In the genomic region with DNA sequence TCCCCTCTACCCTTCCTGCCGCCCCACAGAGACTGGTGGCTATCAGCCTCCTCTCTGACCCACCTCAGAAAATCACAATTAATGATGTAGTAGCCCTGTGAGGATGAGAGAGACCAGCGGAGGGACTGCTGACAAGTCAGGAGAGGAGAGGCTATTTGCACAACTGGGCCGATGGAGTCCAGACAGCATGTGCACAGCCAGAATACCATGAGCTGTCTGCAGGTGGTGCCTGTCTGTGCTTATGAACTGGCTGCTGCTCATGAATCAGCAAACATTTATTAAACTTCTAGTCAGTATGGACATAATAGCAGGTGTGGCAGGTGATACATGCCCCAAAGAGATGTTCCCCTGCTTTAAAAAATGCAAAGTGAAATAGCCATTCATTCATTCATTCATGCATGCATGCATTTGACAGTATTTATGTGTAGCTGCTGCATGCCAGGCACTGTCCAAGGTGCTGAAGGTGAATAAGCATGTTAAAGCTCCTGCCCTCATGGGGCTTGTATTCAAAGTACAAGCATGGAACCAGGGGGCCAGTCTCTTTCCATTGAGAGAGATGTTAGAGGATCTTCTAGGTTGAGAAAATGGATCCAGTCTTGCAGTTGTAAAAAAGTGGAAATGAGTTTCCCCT, we compare ENCODE assay signal across 20 cellular contexts.
DNase-seq lines count a peak whose midpoint lies in the region; ATAC-seq and TF ChIP-seq lines count a peak whose summit lies in the region.
"Had no signal": no experiment of that assay in that cellular context is flagged by ENCODE, and none has a peak within 500 bp of the region (broad histone marks: within the 10 kb centered on the region; RNA-seq: fewer than 3 reads in every experiment).

No MANE protein-coding gene starts in this region.

- no peak overlapping the region for H3K4me3 ChIP-seq in HFF-Myc (replicated peaks; ENCODE audit: low read depth, low read length)
- H3K4me3 ChIP-seq in naive thymus-derived CD4-positive, alpha-beta T cell (ENCODE audit: low read length) = no peak overlapping the region
- H3K4me3 ChIP-seq: hepatocyte, SJSA1 had no signal

- peaks cover 1% of the 10 kb centered on the region for H3K27me3 Mint-ChIP-seq in activated T-helper 2 cell treated with anti-CD3 and anti-CD28 coated beads, Interferon-gamma antibody, Interleukin-2, Interleukin-4, amounts not matched to agents 10 μg/mL and 5 μg/mL and 100 μg/mL, durations not matched to agents 14 hours and 24 hours and 36 hours (ENCODE audit: low read depth)
- H3K27me3 Mint-ChIP-seq in naive thymus-derived CD4-positive, alpha-beta T cell = peaks cover 0 to 35% (median 13%) of the 10 kb centered on the region in 5 donors
- H3K27me3 Mint-ChIP-seq: activated CD4-positive, alpha-beta memory T cell treated with anti-CD3 and anti-CD28 coated beads, Interleukin-2, amount 10 ng/mL, durations not matched to agents 7 days and 5 days had no signal

- CTCF ChIA-PET in naive thymus-derived CD4-positive, alpha-beta T cell (lab: Charles Lee) = no interaction called here

- no peak for ATAC-seq in naive thymus-derived CD4-positive, alpha-beta T cell
- ATAC-seq: activated T-helper 17 cell treated with anti-CD3 and anti-CD28 coated beads, Interleukin-2, amount 50 U/mL, for 72 hours had no signal

- no peaks in the 10 kb centered on the region for H3K4me1 Mint-ChIP-seq in activated T-helper 2 cell treated with anti-CD3 and anti-CD28 coated beads, Interferon-gamma antibody, Interleukin-2, Interleukin-4, amounts not matched to agents 10 μg/mL and 5 μg/mL and 100 μg/mL, durations not matched to agents 14 hours and 24 hours and 36 hours (ENCODE audit: low read depth)
- H3K4me1 Mint-ChIP-seq in naive thymus-derived CD4-positive, alpha-beta T cell = peaks cover 0 to 6% (median 0%) of the 10 kb centered on the region in 7 donors
- H3K4me1 Mint-ChIP-seq: activated T-helper 17 cell treated with anti-CD3 and anti-CD28 coated beads, Interleukin-2, amount 50 U/mL, for 72 hours; CD4-positive, alpha-beta memory T cell had no signal

- H3K27me3 ChIP-seq in naive thymus-derived CD4-positive, alpha-beta T cell (ENCODE audit: control insufficient read depth in 2 of 2, insufficient read depth in 2 of 2, low read length in 2 of 2) = no peaks in the 10 kb centered on the region
- H3K27me3 ChIP-seq: hepatocyte, SJSA1 had no signal

- no peak overlapping the region for H3K27ac ChIP-seq in VCaP
- H3K27ac ChIP-seq in naive thymus-derived CD4-positive, alpha-beta T cell (ENCODE audit: low read depth, low read length) = no peak overlapping the region
- H3K27ac ChIP-seq: hepatocyte, SJSA1 had no signal

- no peaks in the 10 kb centered on the region for H3K9me3 Mint-ChIP-seq in activated T-helper 2 cell treated with anti-CD3 and anti-CD28 coated beads, Interferon-gamma antibody, Interleukin-2, Interleukin-4, amounts not matched to agents 10 μg/mL and 5 μg/mL and 100 μg/mL, durations not matched to agents 14 hours and 24 hours and 36 hours
- peaks cover 0 to 3% (median 0%) of the 10 kb centered on the region in 11 donors for H3K9me3 Mint-ChIP-seq in naive thymus-derived CD4-positive, alpha-beta T cell
- H3K9me3 Mint-ChIP-seq: activated CD4-positive, alpha-beta memory T cell treated with anti-CD3 and anti-CD28 coated beads, Interleukin-2, amount 10 ng/mL, durations not matched to agents 7 days and 5 days; activated T-helper 17 cell treated with anti-CD3 and anti-CD28 coated beads, Interleukin-2, amount 50 U/mL, for 72 hours; CD4-positive, alpha-beta memory T cell had no signal

- H3K4me1 ChIP-seq in naive thymus-derived CD4-positive, alpha-beta T cell (ENCODE audit: control insufficient read depth in 2 of 2, insufficient read depth in 2 of 2, low read length in 2 of 2) = no peaks in the 10 kb centered on the region
- H3K4me1 ChIP-seq: SJSA1 had no signal

- no peaks in the 10 kb centered on the region for H3K36me3 ChIP-seq in naive thymus-derived CD4-positive, alpha-beta T cell (ENCODE audit: control insufficient read depth in 2 of 3, insufficient read depth in 3 of 3, low read length in 3 of 3)
- H3K36me3 ChIP-seq: SJSA1 had no signal

- intact Hi-C loops in activated T-helper 2 cell treated with anti-CD3 and anti-CD28 coated beads, Interferon-gamma antibody, Interleukin-2, Interleukin-4, amounts not matched to agents 10 μg/mL and 5 μg/mL and 100 μg/mL, durations not matched to agents 14 hours and 24 hours and 36 hours (cut with micrococcal nuclease) = no loop called here
- intact Hi-C loops in naive thymus-derived CD4-positive, alpha-beta T cell (cut with micrococcal nuclease) = no loop called here

- POLR2A ChIA-PET in naive thymus-derived CD4-positive, alpha-beta T cell (lab: Charles Lee) = no interaction called here

- DNase-seq in NCI-H748 (lab: John Stamatoyannopoulos, UW; ENCODE audit: unreplicated experiment) (peak; percentile 59), NCI-H748 treated with DMSO at 0.1 percent for 48 hours (lab: John Stamatoyannopoulos, UW) (no peak), HFF-Myc (ENCODE audit: extremely low read depth, low read depth) (peak; percentile 2), iris pigment epithelial cell (ENCODE audit: low read depth) (peak; percentile 7)
- DNase-seq in activated T-helper 2 cell treated with anti-CD3 and anti-CD28 coated beads, Interferon-gamma antibody, Interleukin-2, Interleukin-4, amounts not matched to agents 10 μg/mL and 5 μg/mL and 100 μg/mL, durations not matched to agents 14 hours and 24 hours and 36 hours (ENCODE audit: low spot score) = no peak
- DNase-seq in naive thymus-derived CD4-positive, alpha-beta T cell = no peak
- DNase-seq in stimulated activated naive CD4-positive, alpha-beta T cell (lab: John Stamatoyannopoulos, UW) = no peak
- DNase-seq: 8988T; activated CD4-positive, alpha-beta memory T cell treated with anti-CD3 and anti-CD28 coated beads, Interleukin-2, amount 10 ng/mL, durations not matched to agents 7 days and 5 days; anterior cingulate cortex; cortex of kidney; GOT3; NCI-H1105; stimulated activated CD4-positive, alpha-beta T cell treated with anti-CD3 and anti-CD28 coated beads, Interleukin-12 subunit alpha, Interleukin-12 subunit beta, amount 100 ng/mL, for 4 hours had no signal

- H3K4me3 Mint-ChIP-seq in activated T-helper 2 cell treated with anti-CD3 and anti-CD28 coated beads, Interferon-gamma antibody, Interleukin-2, Interleukin-4, amounts not matched to agents 10 μg/mL and 5 μg/mL and 100 μg/mL, durations not matched to agents 14 hours and 24 hours and 36 hours (ENCODE audit: low read depth) = no peak overlapping the region
- H3K4me3 Mint-ChIP-seq in naive thymus-derived CD4-positive, alpha-beta T cell = no peak overlapping the region
- H3K4me3 Mint-ChIP-seq: activated CD4-positive, alpha-beta memory T cell treated with anti-CD3 and anti-CD28 coated beads, Interleukin-2, amount 10 ng/mL, durations not matched to agents 7 days and 5 days; activated T-helper 17 cell treated with anti-CD3 and anti-CD28 coated beads, Interleukin-2, amount 50 U/mL, for 72 hours had no signal

- TF ChIP-seq CTCF in HFF-Myc (IDR thresholded peaks at IDR 0.05; ENCODE audit: low read depth, low read length, missing control alignments) (no peak), VCaP (conservative IDR thresholded peaks at IDR 0.05) (peak; percentile 32; the same call in 1 of the 2 replicates)

- no peak overlapping the region for H3K27ac Mint-ChIP-seq in activated T-helper 2 cell treated with anti-CD3 and anti-CD28 coated beads, Interferon-gamma antibody, Interleukin-2, Interleukin-4, amounts not matched to agents 10 μg/mL and 5 μg/mL and 100 μg/mL, durations not matched to agents 14 hours and 24 hours and 36 hours
- H3K27ac Mint-ChIP-seq in naive thymus-derived CD4-positive, alpha-beta T cell = no peak overlapping the region
- H3K27ac Mint-ChIP-seq: activated CD4-positive, alpha-beta memory T cell treated with anti-CD3 and anti-CD28 coated beads, Interleukin-2, amount 10 ng/mL, durations not matched to agents 7 days and 5 days; activated T-helper 17 cell treated with anti-CD3 and anti-CD28 coated beads, Interleukin-2, amount 50 U/mL, for 72 hours; CD4-positive, alpha-beta memory T cell; progenitor cell of endocrine pancreas had no signal

- H3K36me3 Mint-ChIP-seq in activated T-helper 2 cell treated with anti-CD3 and anti-CD28 coated beads, Interferon-gamma antibody, Interleukin-2, Interleukin-4, amounts not matched to agents 10 μg/mL and 5 μg/mL and 100 μg/mL, durations not matched to agents 14 hours and 24 hours and 36 hours (ENCODE audit: low read depth) = no peaks in the 10 kb centered on the region
- H3K36me3 Mint-ChIP-seq in naive thymus-derived CD4-positive, alpha-beta T cell = no peaks in the 10 kb centered on the region
- H3K36me3 Mint-ChIP-seq: CD4-positive, alpha-beta memory T cell had no signal

- H3K9me3 ChIP-seq in naive thymus-derived CD4-positive, alpha-beta T cell (ENCODE audit: control insufficient read depth in 2 of 3, low read length in 3 of 3) = no peaks in the 10 kb centered on the region
- H3K9me3 ChIP-seq: SJSA1 had no signal

Comparison
In these comparisons a context has a peak if more than half of its experiments do, and no peak if none do; other contexts are left out.
1. DNase-seq: peak in NCI-H748 (single experiment), HFF-Myc (single experiment) and iris pigment epithelial cell (single experiment); none in NCI-H748 treated with DMSO at 0.1 percent for 48 hours (single experiment), activated T-helper 2 cell treated with anti-CD3 and anti-CD28 coated beads, Interferon-gamma antibody, Interleukin-2, Interleukin-4, amounts not matched to agents 10 μg/mL and 5 μg/mL and 100 μg/mL, durations not matched to agents 14 hours and 24 hours and 36 hours (single experiment), naive thymus-derived CD4-positive, alpha-beta T cell (0 of 9) and stimulated activated naive CD4-positive, alpha-beta T cell (0 of 6).